In the genomic region with DNA sequence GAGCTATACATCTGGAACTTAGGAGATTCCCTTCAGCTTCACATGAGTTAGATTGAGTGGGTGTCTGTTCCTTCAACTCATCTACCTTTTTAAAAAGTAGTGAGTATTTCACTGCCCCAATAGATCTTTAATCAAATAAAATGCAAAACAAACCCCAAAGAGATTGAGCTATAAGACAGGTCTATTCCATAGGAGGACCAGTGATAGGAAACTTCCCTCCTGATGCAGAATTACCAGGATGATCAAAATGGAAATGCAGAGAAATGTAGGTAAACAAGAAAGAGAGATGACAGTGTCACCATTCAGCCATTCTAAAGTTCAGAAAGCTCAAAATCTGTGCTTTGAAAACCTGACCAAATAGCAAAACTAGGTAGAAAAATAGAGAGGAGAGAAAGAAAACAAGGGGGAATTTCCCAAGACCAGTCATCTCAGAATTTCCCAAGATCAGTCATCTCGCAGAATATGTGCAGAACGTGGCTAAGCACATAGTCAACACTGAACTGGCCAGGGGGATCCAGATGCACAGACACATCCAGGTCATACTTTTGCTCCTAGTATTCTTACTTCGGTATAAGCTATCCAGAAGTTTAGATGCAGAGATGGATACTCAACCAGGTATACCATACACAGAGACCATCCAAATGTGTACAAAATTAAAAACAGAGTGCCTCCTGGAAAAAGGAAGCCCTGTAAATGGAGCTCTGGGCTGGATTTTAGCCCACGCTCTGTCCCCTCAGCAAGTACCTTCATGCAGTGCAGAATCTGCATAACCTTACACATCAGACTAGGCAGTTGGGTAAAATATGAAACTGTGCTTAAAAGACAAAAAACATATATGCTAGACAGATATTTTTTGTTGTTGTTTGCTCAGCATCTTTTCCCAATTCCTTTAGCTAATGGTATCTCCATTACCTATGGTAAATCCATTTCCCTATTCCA, we compare ENCODE assay signal across 1 cellular context.
TF ChIP-seq lines count a peak whose summit lies in the region.

No MANE protein-coding gene starts in this region.

TF ChIP-seq in SK-N-SH treated with all-trans-retinoic acid at 6 μM for 48 hours, 23 proteins besides CTCF, POLR2A, EP300 and RAD21 (continued from another document):
- no peak for TF ChIP-seq ZNF8 (CRISPR knock-in tag; IDR thresholded peaks at IDR 0.05)
- TF ChIP-seq, protein P1, sequence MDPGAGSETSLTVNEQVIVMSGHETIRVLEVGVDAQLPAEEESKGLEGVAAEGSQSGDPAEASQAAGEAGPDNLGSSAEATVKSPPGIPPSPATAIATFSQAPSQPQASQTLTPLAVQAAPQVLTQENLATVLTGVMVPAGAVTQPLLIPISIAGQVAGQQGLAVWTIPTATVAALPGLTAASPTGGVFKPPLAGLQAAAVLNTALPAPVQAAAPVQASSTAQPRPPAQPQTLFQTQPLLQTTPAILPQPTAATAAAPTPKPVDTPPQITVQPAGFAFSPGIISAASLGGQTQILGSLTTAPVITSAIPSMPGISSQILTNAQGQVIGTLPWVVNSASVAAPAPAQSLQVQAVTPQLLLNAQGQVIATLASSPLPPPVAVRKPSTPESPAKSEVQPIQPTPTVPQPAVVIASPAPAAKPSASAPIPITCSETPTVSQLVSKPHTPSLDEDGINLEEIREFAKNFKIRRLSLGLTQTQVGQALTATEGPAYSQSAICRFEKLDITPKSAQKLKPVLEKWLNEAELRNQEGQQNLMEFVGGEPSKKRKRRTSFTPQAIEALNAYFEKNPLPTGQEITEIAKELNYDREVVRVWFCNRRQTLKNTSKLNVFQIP (CRISPR knock-in tag; IDR thresholded peaks at IDR 0.05; ENCODE audit: borderline replicate concordance, low read depth): no peak
- TF ChIP-seq ARNTL (CRISPR knock-in tag; IDR thresholded peaks at IDR 0.05; ENCODE audit: borderline replicate concordance, low read depth): no peak
